ENCODE assay signal across 25 cellular contexts in genomic region chr12:131586269-131586668, GRCh38.
"Had no signal": no experiment of that assay in that cellular context is flagged by ENCODE, and none has a peak within 500 bp of the region (broad histone marks: within the 10 kb centered on the region; RNA-seq: fewer than 3 reads in every experiment).

No MANE protein-coding gene starts in this region.

- H3K36me3 ChIP-seq: stomach, suprapubic skin, thoracic aorta, thyroid gland, tibial artery, tibial nerve, transverse colon, upper lobe of left lung, upper lobe of right lung, uterus, vagina had no signal

- DNase-seq: stimulated activated CD4-positive, alpha-beta T cell treated with anti-CD3 and anti-CD28 coated beads, Interleukin-2, amount 100 ng/mL, for 48 hours; stimulated activated CD4-positive, alpha-beta T cell treated with anti-CD3 and anti-CD28 coated beads, Interleukin-4, amount 100 ng/mL, for 1 hour; stimulated activated CD4-positive, alpha-beta T cell treated with anti-CD3 and anti-CD28 coated beads, Interleukin-4, amount 100 ng/mL, for 24 hours; stimulated activated CD4-positive, alpha-beta T cell treated with anti-CD3 and anti-CD28 coated beads, Interleukin-4, amount 100 ng/mL, for 4 hours; stimulated activated CD8-positive, alpha-beta memory T cell treated with anti-CD3 and anti-CD28 coated beads, Interleukin-4, amount 100 ng/mL, for 48 hours; stimulated activated naive B cell treated with anti-CD40 and anti-IgM and Interleukin-4, amounts not matched to agents 10 μg/mL and 1 μg/mL and 100 μg/mL, for 72 hours; stimulated activated naive CD4-positive, alpha-beta T cell; stimulated activated naive CD4-positive, alpha-beta T cell treated with Interleukin-2 at 50 U/mL for 16 hours; stimulated activated naive CD8-positive, alpha-beta T cell treated with anti-CD3 and anti-CD28 coated beads, Interleukin-15, amount 100 ng/mL, for 72 hours; stimulated activated naive CD8-positive, alpha-beta T cell treated with anti-CD3 and anti-CD28 coated beads, Interleukin-15, Interleukin-2, amounts not matched to agents 100 U/mL and 50 U/mL, for 24 hours; stomach; testis; thyroid gland; tibial artery; transverse colon; trophoblast cell; upper lobe of right lung; uterus had no signal

- H3K4me1 ChIP-seq: stomach, suprapubic skin, testis, thyroid gland, tibial artery, transverse colon, upper lobe of left lung, upper lobe of right lung, uterus, vagina had no signal

- H3K27ac ChIP-seq: stomach, suprapubic skin, testis, thoracic aorta, thyroid gland, tibial artery, tibial nerve, transverse colon, upper lobe of left lung, upper lobe of right lung, uterus, vagina had no signal

- H3K27me3 ChIP-seq: testis, thyroid gland, tibial nerve, upper lobe of left lung, uterus, vagina had no signal

- H3K4me3 ChIP-seq: stomach, suprapubic skin, testis, thoracic aorta, thyroid gland, tibial artery, tibial nerve, transverse colon, upper lobe of left lung, upper lobe of right lung, uterus, vagina had no signal

- ATAC-seq: stimulated activated effector memory CD8-positive, alpha-beta T cell treated with anti-CD3 and anti-CD28 coated beads, Interleukin-12 subunit alpha, Interleukin-12 subunit beta, amount 100 ng/mL, for 72 hours; stimulated activated memory B cell treated with anti-CD40 and anti-IgM and Interleukin-4, amounts not matched to agents 10 μg/mL and 1 μg/mL and 100 μg/mL, for 72 hours; stimulated activated naive B cell treated with anti-CD40 and anti-IgM and Interleukin-4, amounts not matched to agents 10 μg/mL and 1 μg/mL and 100 μg/mL, for 72 hours; stimulated activated naive CD8-positive, alpha-beta T cell treated with anti-CD3 and anti-CD28 coated beads, Interleukin-15, amount 100 ng/mL, for 72 hours had no signal

- H3K9me3 ChIP-seq: suprapubic skin, testis, thoracic aorta, thyroid gland, transverse colon, upper lobe of right lung, uterus, vagina had no signal
